Comparison of ENCODE assay signal across 18 cellular contexts in genomic region chr11:6572215-6572614, GRCh38. TPM values are rescaled to one million over a fixed set of nuclear protein-coding genes. Genes with fewer than 3 reads are reported as not detected.
DNase-seq lines count a peak whose midpoint lies in the region; FAIRE-seq and TF ChIP-seq lines count a peak whose summit lies in the region.
"Had no signal": no experiment of that assay in that cellular context is flagged by ENCODE, and none has a peak within 500 bp of the region (broad histone marks: within the 10 kb centered on the region; RNA-seq: fewer than 3 reads in every experiment).

No MANE protein-coding gene starts in this region.

- no peaks in the 10 kb centered on the region for H3K36me3 ChIP-seq in GM23248 (ENCODE audit: low read depth)
- H3K36me3 ChIP-seq in astrocyte (ENCODE audit: insufficient read depth, low read length), result no peaks in the 10 kb centered on the region
- H3K36me3 ChIP-seq: Peyer's patch, right lobe of liver had no signal

- no peak overlapping the region for H3K4me3 ChIP-seq in GM23248
- no peak overlapping the region for H3K4me3 ChIP-seq in astrocyte (ENCODE audit: insufficient read depth, low read depth, low read length)
- H3K4me3 ChIP-seq in fibroblast of pulmonary artery (replicated peaks; ENCODE audit: low read depth, low read length), result no peak overlapping the region
- H3K4me3 ChIP-seq: hepatocyte, Peyer's patch, right lobe of liver had no signal

- no peaks in the 10 kb centered on the region for H4K20me1 ChIP-seq in GM23248 (ENCODE audit: insufficient read depth)
- H4K20me1 ChIP-seq in astrocyte (ENCODE audit: insufficient read depth, low read length), result peaks cover 20% of the 10 kb centered on the region

- TF ChIP-seq CTCF in astrocyte (IDR thresholded peaks at IDR 0.05; ENCODE audit: insufficient read depth, low read depth, low read length) (no peak), fibroblast of pulmonary artery (IDR thresholded peaks at IDR 0.05; ENCODE audit: low read length, missing control alignments) (no peak)

- H2AFZ ChIP-seq in GM23248 (no peak overlapping the region), astrocyte (ENCODE audit: low read depth, low read length) (no peak overlapping the region)
- H2AFZ ChIP-seq: hepatocyte had no signal

- H3K9me2 ChIP-seq in GM23248 (ENCODE audit: insufficient read depth), result no peaks in the 10 kb centered on the region

- H3K9me3 ChIP-seq in GM23248 (ENCODE audit: low read depth) (no peaks in the 10 kb centered on the region), astrocyte (ENCODE audit: insufficient read depth, low read depth, low read length) (no peaks in the 10 kb centered on the region)
- H3K9me3 ChIP-seq: Peyer's patch, right lobe of liver had no signal

- H3K27me3 ChIP-seq in GM23248 (replicated peaks; ENCODE audit: insufficient read depth), result no peaks in the 10 kb centered on the region
- H3K27me3 ChIP-seq in astrocyte (ENCODE audit: insufficient read depth, low read length), result no peaks in the 10 kb centered on the region
- H3K27me3 ChIP-seq: hepatocyte, Peyer's patch, right lobe of liver had no signal

- no peak overlapping the region for H3K4me3 Mint-ChIP-seq in astrocyte (ENCODE audit: unreplicated experiment)
- H3K4me3 Mint-ChIP-seq: activated T-cell treated with anti-CD3 and anti-CD28 coated beads, Interleukin-2, amount 50 U/mL, for 4 hours; CD8-positive, alpha-beta memory T cell; natural killer cell treated with Interleukin-12 subunit alpha and Interleukin-12 subunit beta and Interleukin-15 and Interleukin-18, amount 100 ng/mL, for 72 hours; stimulated activated memory B cell treated with anti-CD40 and anti-IgM and Interleukin-4, amounts not matched to agents 10 μg/mL and 1 μg/mL and 100 μg/mL, for 72 hours had no signal

- H3K4me2 ChIP-seq in GM23248 (ENCODE audit: unreplicated experiment) (peak overlapping the region; percentile 4), astrocyte (ENCODE audit: low read length) (peak overlapping the region; percentile 27)
- H3K4me2 ChIP-seq: hepatocyte had no signal

- H3K27ac Mint-ChIP-seq in astrocyte (ENCODE audit: unreplicated experiment), result no peak overlapping the region
- H3K27ac Mint-ChIP-seq: natural killer cell treated with Interleukin-12 subunit alpha and Interleukin-12 subunit beta and Interleukin-15 and Interleukin-18, amount 100 ng/mL, for 72 hours; stimulated activated memory B cell treated with anti-CD40 and anti-IgM and Interleukin-4, amounts not matched to agents 10 μg/mL and 1 μg/mL and 100 μg/mL, for 72 hours had no signal

- no peak for FAIRE-seq in astrocyte (lab: Jason Lieb, UNC)

- H3K9ac ChIP-seq in GM23248, result no peak overlapping the region
- H3K9ac ChIP-seq in astrocyte (ENCODE audit: low read length), result no peak overlapping the region

- peaks cover 11% of the 10 kb centered on the region for H3K36me3 Mint-ChIP-seq in astrocyte (ENCODE audit: low read depth, unreplicated experiment)

- WGBS in GM23248 (ENCODE audit: low coverage in 1 of 2, low lambda C conversion rate in 2 of 2, missing lambda C conversion rate in 2 of 2), 2 experiments, result 50% methylated on average over 2 of the region's 2 CpGs

- H3K27ac ChIP-seq in GM23248 (no peak overlapping the region), astrocyte (ENCODE audit: low read depth, low read length) (no peak overlapping the region)
- H3K27ac ChIP-seq: hepatocyte, Peyer's patch, right lobe of liver had no signal

- H3K27me3 Mint-ChIP-seq in astrocyte (ENCODE audit: low read depth, unreplicated experiment), result no peaks in the 10 kb centered on the region
- H3K27me3 Mint-ChIP-seq: CD8-positive, alpha-beta memory T cell; natural killer cell treated with Interleukin-12 subunit alpha and Interleukin-12 subunit beta and Interleukin-15 and Interleukin-18, amount 100 ng/mL, for 72 hours; stimulated activated memory B cell treated with anti-CD40 and anti-IgM and Interleukin-4, amounts not matched to agents 10 μg/mL and 1 μg/mL and 100 μg/mL, for 72 hours had no signal

- in situ Hi-C loops in GM23248 (cut with MboI), result no loop called here

- H3K4me1 ChIP-seq in GM23248 (ENCODE audit: insufficient read depth) (peaks cover 37% of the 10 kb centered on the region), astrocyte (ENCODE audit: insufficient read depth, low read length) (peaks cover 22% of the 10 kb centered on the region)
- H3K4me1 ChIP-seq: Peyer's patch had no signal

- H3K79me2 ChIP-seq in GM23248 (ENCODE audit: insufficient read depth) (no peaks in the 10 kb centered on the region), astrocyte (ENCODE audit: insufficient read depth, low read length) (no peaks in the 10 kb centered on the region)
- H3K79me2 ChIP-seq: hepatocyte had no signal

- peaks cover 29% of the 10 kb centered on the region for H3K4me1 Mint-ChIP-seq in astrocyte (ENCODE audit: low read depth, unreplicated experiment)

- peaks cover 4% of the 10 kb centered on the region for H3K9me3 Mint-ChIP-seq in astrocyte (ENCODE audit: unreplicated experiment)
- H3K9me3 Mint-ChIP-seq: activated T-cell treated with anti-CD3 and anti-CD28 coated beads, Interleukin-2, amount 50 U/mL, for 4 hours; CD8-positive, alpha-beta memory T cell; natural killer cell treated with Interleukin-12 subunit alpha and Interleukin-12 subunit beta and Interleukin-15 and Interleukin-18, amount 100 ng/mL, for 72 hours; stimulated activated memory B cell treated with anti-CD40 and anti-IgM and Interleukin-4, amounts not matched to agents 10 μg/mL and 1 μg/mL and 100 μg/mL, for 72 hours had no signal

- peak; percentile 86 for DNase-seq in GM23248
- DNase-seq in astrocyte (ENCODE audit: low read depth), result peak; percentile 91
- DNase-seq in fibroblast of pulmonary artery (ENCODE audit: low read depth), result peak; percentile 80
- DNase-seq in stromal cell of bone marrow (ENCODE audit: low read depth), result peak; percentile 69
- no peak for DNase-seq in cerebellar cortex (ENCODE audit: low spot score)
- no peak for DNase-seq in glomerular visceral epithelial cell (ENCODE audit: extremely low spot score)
- no peak for DNase-seq in NCI-H526 (lab: John Stamatoyannopoulos, UW)
- DNase-seq: activated T-cell treated with anti-CD3 and anti-CD28 coated beads, Interleukin-2, amount 50 U/mL, for 4 hours; CD8-positive, alpha-beta memory T cell; NCI-H1694 treated with DMSO at 0.1 percent for 48 hours; NCI-H526 treated with DMSO at 0.1 percent for 48 hours; Peyer's patch; right lobe of liver; stimulated activated CD4-positive, alpha-beta T cell treated with anti-CD3 and anti-CD28 coated beads, Interleukin-4, amount 100 ng/mL, for 4 hours; T-helper 2 cell had no signal

- H3F3A ChIP-seq in GM23248 (ENCODE audit: insufficient read depth), result peaks cover 31% of the 10 kb centered on the region

RNA-seq across cellular contexts. Expression of gene RRP8, which starts 31.2 kb away (rescaled TPM):
- total RNA-seq in GM23248 (2014; rRNA removed; shearing (Covaris generic)), result 8.5 and 12.6 TPM in 2 replicates
- 21.3 and 24.4 TPM in 2 replicates for polyA plus RNA-seq in GM23248 (2016; fragmentation: Nextera tagmentation; extraction: Ambion mirVana)
- total RNA-seq in astrocyte, result 23.9 and 25.8 TPM in 2 replicates

RNA-seq across cellular contexts. Expression of gene ILK, which starts 31.4 kb away (rescaled TPM):
- 211 and 242 TPM in 2 replicates for total RNA-seq in GM23248 (2014; rRNA removed; shearing (Covaris generic))
- 256 and 264 TPM in 2 replicates for polyA plus RNA-seq in GM23248 (2016; fragmentation: Nextera tagmentation; extraction: Ambion mirVana)
- total RNA-seq in astrocyte, result 209 and 218 TPM in 2 replicates

RNA-seq across cellular contexts. Expression of gene TAF10, which starts 39.8 kb away (rescaled TPM):
- total RNA-seq in GM23248 (2014; rRNA removed; shearing (Covaris generic)), result 35.5 and 67.9 TPM in 2 replicates
- polyA plus RNA-seq in GM23248 (2016; fragmentation: Nextera tagmentation; extraction: Ambion mirVana), result 171 and 172 TPM in 2 replicates
- total RNA-seq in astrocyte, result 111 and 113 TPM in 2 replicates

RNA-seq across cellular contexts. Expression of gene TPP1, which starts 47.0 kb away (rescaled TPM):
- 37.6 and 47.6 TPM in 2 replicates for total RNA-seq in GM23248 (2014; rRNA removed; shearing (Covaris generic))
- polyA plus RNA-seq in GM23248 (2016; fragmentation: Nextera tagmentation; extraction: Ambion mirVana), result 65.2 and 66.3 TPM in 2 replicates
- 43.4 and 58.3 TPM in 2 replicates for total RNA-seq in astrocyte

Comparison
In these comparisons a context has a peak if more than half of its experiments do, and no peak if none do; other contexts are left out.
1. DNase-seq: peak in GM23248 (single experiment), astrocyte (single experiment), fibroblast of pulmonary artery (single experiment) and stromal cell of bone marrow (single experiment); none in cerebellar cortex (single experiment), glomerular visceral epithelial cell (single experiment) and NCI-H526 (0 of 2).